12 cellular contexts compared by ENCODE assay signal in genomic region chr9:36772449-36773370, GRCh38.
A peak's percentile ranks its signal among the peaks of the same experiment; 100 is the strongest.
DNase-seq lines count a peak whose midpoint lies in the region; ATAC-seq and TF ChIP-seq lines count a peak whose summit lies in the region.
"Had no signal": no experiment of that assay in that cellular context is flagged by ENCODE, and none has a peak within 500 bp of the region (broad histone marks: within the 10 kb centered on the region; RNA-seq: fewer than 3 reads in every experiment).

No MANE protein-coding gene starts in this region.

- H3K27me3 ChIP-seq in RWPE2 (ENCODE audit: insufficient read depth, poor library complexity, severe bottlenecking), result no peaks in the 10 kb centered on the region
- H3K27me3 ChIP-seq in BE2C, result no peaks in the 10 kb centered on the region

- H3K9me3 ChIP-seq in RWPE2 (ENCODE audit: severe bottlenecking), result no peaks in the 10 kb centered on the region
- H3K9me3 ChIP-seq in BE2C, result no peaks in the 10 kb centered on the region
- H3K9me3 ChIP-seq: gastroesophageal sphincter, mucosa of descending colon had no signal

- in situ Hi-C loops in ACHN (cut with HindIII; ENCODE audit: low pct_ligation_motif_present, low pct_unique_long_range_greater_than_20kb, low sequenced_read_pairs), result no loop called here
- in situ Hi-C loops in KBM-7 (cut with MboI; ENCODE audit: low pct_unique_long_range_greater_than_20kb, low sequenced_read_pairs), result no loop called here

- H3K4me1 ChIP-seq in RWPE2 (ENCODE audit: insufficient read depth, poor library complexity, severe bottlenecking) (no peaks in the 10 kb centered on the region), BE2C (peaks cover 5% of the 10 kb centered on the region)
- H3K4me1 ChIP-seq: gastroesophageal sphincter had no signal

- no peak for TF ChIP-seq CTCF in RWPE2 (IDR thresholded peaks at IDR 0.05; ENCODE audit: poor library complexity, severe bottlenecking)
- no peak for TF ChIP-seq CTCF in fibroblast of pulmonary artery (IDR thresholded peaks at IDR 0.05; ENCODE audit: low read length, missing control alignments)
- no peak for TF ChIP-seq CTCF in BE2C (IDR thresholded peaks at IDR 0.05; ENCODE audit: low read depth, low read length)

- DNase-seq in ACHN (peak; percentile 21), KBM-7 (peak; percentile 18), RWPE2 (ENCODE audit: low spot score) (no peak), fibroblast of pulmonary artery (ENCODE audit: low read depth) (peak; percentile 43), SHP77 treated with DMSO at 0.1 percent for 48 hours (lab: John Stamatoyannopoulos, UW) (no peak), cortex of kidney (lab: John Stamatoyannopoulos, UW) (no peak), BE2C (no peak)
- DNase-seq in activated CD4-positive, alpha-beta T cell treated with anti-CD3 and anti-CD28 coated beads, Interleukin-2, amount 50 U/mL, for 48 hours, result no peak
- DNase-seq: activated CD8-positive, alpha-beta memory T cell treated with anti-CD3 and anti-CD28 coated beads for 24 hours; mucosa of descending colon; NCI-H1436 had no signal

- no peak overlapping the region for H3K27ac ChIP-seq in RWPE2 (ENCODE audit: poor library complexity, severe bottlenecking)
- H3K27ac ChIP-seq: gastroesophageal sphincter had no signal

- H3K4me3 ChIP-seq in RWPE2 (ENCODE audit: severe bottlenecking) (no peak overlapping the region), fibroblast of pulmonary artery (replicated peaks; ENCODE audit: low read depth, low read length) (no peak overlapping the region), BE2C (ENCODE audit: low read depth, low read length) (no peak overlapping the region)
- H3K4me3 ChIP-seq: gastroesophageal sphincter, mucosa of descending colon had no signal

- ATAC-seq in RWPE2 (ENCODE audit: low read depth), result peak; percentile 52; the same call in 2 of the 3 replicates
- ATAC-seq: gastroesophageal sphincter, mucosa of descending colon had no signal

- no peaks in the 10 kb centered on the region for H3K36me3 ChIP-seq in RWPE2 (ENCODE audit: low read depth)
- H3K36me3 ChIP-seq in BE2C, result no peaks in the 10 kb centered on the region
- H3K36me3 ChIP-seq: gastroesophageal sphincter had no signal

Comparison
In these comparisons a context has a peak if more than half of its experiments do, and no peak if none do; other contexts are left out.
1. DNase-seq: peak in ACHN (single experiment), KBM-7 (single experiment) and fibroblast of pulmonary artery (single experiment); none in RWPE2 (single experiment), SHP77 treated with DMSO at 0.1 percent for 48 hours (single experiment), cortex of kidney (single experiment), activated CD4-positive, alpha-beta T cell treated with anti-CD3 and anti-CD28 coated beads, Interleukin-2, amount 50 U/mL, for 48 hours (0 of 2) and BE2C (single experiment).